In the genomic region with DNA sequence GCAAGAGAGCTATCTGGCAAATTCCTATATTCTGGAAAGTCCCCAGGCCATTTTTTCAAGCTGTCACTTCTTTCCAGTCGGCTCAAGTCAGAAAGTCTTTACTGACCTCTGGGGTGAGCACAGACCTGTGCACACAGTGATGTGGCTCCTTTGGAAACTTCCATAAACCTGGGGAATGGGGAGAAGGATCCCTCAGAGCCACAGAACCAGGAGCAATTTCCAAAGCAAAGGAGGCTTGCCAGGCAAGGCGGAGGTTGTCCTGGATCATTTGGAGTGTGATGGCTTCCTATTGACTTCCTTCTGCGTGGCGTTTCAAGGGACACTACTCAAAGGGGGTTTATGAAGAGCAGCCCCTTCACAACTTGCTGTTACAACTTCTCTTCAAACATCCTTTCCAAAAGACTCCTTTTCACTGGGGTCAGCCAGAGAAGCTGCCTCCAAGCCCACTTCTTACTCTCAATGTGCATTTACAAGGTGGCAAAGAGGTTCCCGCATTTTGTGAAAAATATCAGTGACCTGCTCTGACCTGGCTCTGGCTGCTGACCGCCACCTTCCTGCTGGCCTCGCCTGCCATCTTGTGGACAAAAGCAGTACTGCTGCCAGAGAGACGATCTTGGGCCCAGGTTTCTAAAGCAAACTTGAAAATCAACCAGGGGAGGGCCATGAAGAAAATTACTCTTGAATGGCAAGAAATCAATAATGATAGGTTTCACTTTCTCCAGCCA, we compare ENCODE assay signal across 8 cellular contexts.
A peak's percentile ranks its signal among the peaks of the same experiment; 100 is the strongest.
DNase-seq lines count a peak whose midpoint lies in the region; ATAC-seq and TF ChIP-seq lines count a peak whose summit lies in the region.

No MANE protein-coding gene starts in this region.

- peaks cover 18% of the 10 kb centered on the region for H3K4me1 ChIP-seq in muscle layer of colon (ENCODE audit: insufficient read depth, low read length)

- H3K27ac ChIP-seq in muscle layer of colon (ENCODE audit: low read depth, low read length): peak overlapping the region; percentile 10

- H3K4me3 ChIP-seq in GM12864 (ENCODE audit: low read depth, low read length): no peak overlapping the region
- no peak overlapping the region for H3K4me3 ChIP-seq in epithelial cell of esophagus (ENCODE audit: low read length)
- H3K4me3 ChIP-seq in muscle layer of colon (ENCODE audit: low read depth in 1 of 2, low read length in 2 of 2): no peak overlapping the region

- TF ChIP-seq CTCF in GM12864 (IDR thresholded peaks at IDR 0.05; ENCODE audit: low read depth, low read length, missing control alignments): peak; percentile 98
- TF ChIP-seq CTCF in epithelial cell of esophagus (IDR thresholded peaks at IDR 0.05; ENCODE audit: insufficient read depth, low read depth, low read length, missing control alignments): peak; percentile 100

- H3K36me3 ChIP-seq in muscle layer of colon (ENCODE audit: insufficient read depth, low read length): no peaks in the 10 kb centered on the region

- ATAC-seq in HG03039 (IDR thresholded peaks at IDR 0.05; ENCODE audit: unreplicated experiment) (peak; percentile 56), HG02938 (IDR thresholded peaks at IDR 0.05; ENCODE audit: unreplicated experiment) (no peak)

- H3K9me3 ChIP-seq in muscle layer of colon (ENCODE audit: low read length): no peaks in the 10 kb centered on the region

- H3K9ac ChIP-seq in muscle layer of colon (ENCODE audit: low read length): no peak overlapping the region

- H3K27me3 ChIP-seq in muscle layer of colon (ENCODE audit: control insufficient read depth in 1 of 2, insufficient read depth in 2 of 2, low read length in 2 of 2): no peaks in the 10 kb centered on the region

- peak; percentile 25 for DNase-seq in GM12864 (ENCODE audit: low read depth)
- peak; percentile 59 for DNase-seq in NOMO-1 treated with DMSO at 0.1 percent for 48 hours (lab: John Stamatoyannopoulos, UW; ENCODE audit: unreplicated experiment)
- peak; percentile 17 for DNase-seq in activated CD8-positive, alpha-beta memory T cell treated with anti-CD3 and anti-CD28 coated beads, Interleukin-2, amount 50 U/mL, for 1 hour (ENCODE audit: extremely low read depth)
- peak; percentile 53 for DNase-seq in epithelial cell of esophagus (ENCODE audit: low read depth)
- peak; percentile 63 for DNase-seq in stimulated activated CD8-positive, alpha-beta memory T cell treated with anti-CD3 and anti-CD28 coated beads, Interleukin-7, amount 100 ng/mL, for 24 hours (ENCODE audit: low read depth)
